ENCODE assay signal across 1 cellular context in the genomic region with DNA sequence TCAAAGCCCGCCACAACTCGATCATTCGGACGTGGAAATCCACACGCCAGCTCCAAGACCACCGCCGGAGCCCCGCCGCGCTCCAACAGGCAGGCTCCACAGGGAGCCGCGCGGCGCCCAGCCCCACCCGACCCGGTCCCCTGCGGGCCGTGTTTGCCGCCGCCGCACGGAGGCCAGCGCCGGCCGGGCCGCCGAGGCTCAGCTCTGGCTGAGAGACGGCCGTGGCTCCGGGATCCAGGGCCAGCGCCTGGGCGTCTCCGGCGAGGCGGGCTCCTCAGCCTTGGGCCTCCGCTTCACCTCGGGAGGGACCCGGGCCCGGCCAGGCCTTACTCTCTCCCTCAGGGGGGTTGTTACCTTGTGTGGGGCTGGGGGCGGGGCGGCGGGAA.
A peak's percentile ranks its signal among the peaks of the same experiment; 100 is the strongest.
TF ChIP-seq lines count a peak whose summit lies in the region.

No MANE protein-coding gene starts in this region.

TF ChIP-seq in K562, 482 proteins besides CTCF, POLR2A, EP300 and RAD21 (continued from another document):
- TF ChIP-seq, protein P1, sequence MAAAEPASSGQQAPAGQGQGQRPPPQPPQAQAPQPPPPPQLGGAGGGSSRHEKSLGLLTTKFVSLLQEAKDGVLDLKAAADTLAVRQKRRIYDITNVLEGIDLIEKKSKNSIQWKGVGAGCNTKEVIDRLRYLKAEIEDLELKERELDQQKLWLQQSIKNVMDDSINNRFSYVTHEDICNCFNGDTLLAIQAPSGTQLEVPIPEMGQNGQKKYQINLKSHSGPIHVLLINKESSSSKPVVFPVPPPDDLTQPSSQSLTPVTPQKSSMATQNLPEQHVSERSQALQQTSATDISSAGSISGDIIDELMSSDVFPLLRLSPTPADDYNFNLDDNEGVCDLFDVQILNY (CRISPR knock-in tag; IDR thresholded peaks at IDR 0.05), result no peak
- peak; percentile 95 for TF ChIP-seq RBBP5 (IDR thresholded peaks at IDR 0.05; ENCODE audit: borderline replicate concordance, insufficient read depth, low read length, poor library complexity, severe bottlenecking)
- no peak for TF ChIP-seq TSC22D4 (tag; IDR thresholded peaks at IDR 0.05)
- TF ChIP-seq NFE2 (IDR thresholded peaks at IDR 0.05; ENCODE audit: low read depth), result no peak
- TF ChIP-seq SAFB (IDR thresholded peaks at IDR 0.05; ENCODE audit: borderline replicate concordance, low read depth, low read length), result 0 out of 2 replicates have a peak, but pooled peaks have one; percentile 10
- no peak for TF ChIP-seq ZC3H8 (IDR thresholded peaks at IDR 0.05)
- no peak for TF ChIP-seq NCOA4 (IDR thresholded peaks at IDR 0.05; ENCODE audit: partially characterized antibody)
- TF ChIP-seq CCNT2 (IDR thresholded peaks at IDR 0.05; ENCODE audit: borderline replicate concordance, extremely low read depth, insufficient read length, low read depth, low read length), result peak; percentile 32
- TF ChIP-seq SMAD4 (CRISPR knock-in tag; conservative IDR thresholded peaks at IDR 0.05), result no peak
- peak; percentile 47; the same call in 1 of the 2 replicates for TF ChIP-seq SIN3B (IDR thresholded peaks at IDR 0.05; ENCODE audit: low read depth)
